8 cellular contexts compared by ENCODE assay signal in genomic region chrX:135520553-135521404, GRCh38. TPM values are rescaled to one million over a fixed set of nuclear protein-coding genes. Genes with fewer than 3 reads are reported as not detected.
DNase-seq lines count a peak whose midpoint lies in the region; ATAC-seq and TF ChIP-seq lines count a peak whose summit lies in the region.

A gene with protein sequence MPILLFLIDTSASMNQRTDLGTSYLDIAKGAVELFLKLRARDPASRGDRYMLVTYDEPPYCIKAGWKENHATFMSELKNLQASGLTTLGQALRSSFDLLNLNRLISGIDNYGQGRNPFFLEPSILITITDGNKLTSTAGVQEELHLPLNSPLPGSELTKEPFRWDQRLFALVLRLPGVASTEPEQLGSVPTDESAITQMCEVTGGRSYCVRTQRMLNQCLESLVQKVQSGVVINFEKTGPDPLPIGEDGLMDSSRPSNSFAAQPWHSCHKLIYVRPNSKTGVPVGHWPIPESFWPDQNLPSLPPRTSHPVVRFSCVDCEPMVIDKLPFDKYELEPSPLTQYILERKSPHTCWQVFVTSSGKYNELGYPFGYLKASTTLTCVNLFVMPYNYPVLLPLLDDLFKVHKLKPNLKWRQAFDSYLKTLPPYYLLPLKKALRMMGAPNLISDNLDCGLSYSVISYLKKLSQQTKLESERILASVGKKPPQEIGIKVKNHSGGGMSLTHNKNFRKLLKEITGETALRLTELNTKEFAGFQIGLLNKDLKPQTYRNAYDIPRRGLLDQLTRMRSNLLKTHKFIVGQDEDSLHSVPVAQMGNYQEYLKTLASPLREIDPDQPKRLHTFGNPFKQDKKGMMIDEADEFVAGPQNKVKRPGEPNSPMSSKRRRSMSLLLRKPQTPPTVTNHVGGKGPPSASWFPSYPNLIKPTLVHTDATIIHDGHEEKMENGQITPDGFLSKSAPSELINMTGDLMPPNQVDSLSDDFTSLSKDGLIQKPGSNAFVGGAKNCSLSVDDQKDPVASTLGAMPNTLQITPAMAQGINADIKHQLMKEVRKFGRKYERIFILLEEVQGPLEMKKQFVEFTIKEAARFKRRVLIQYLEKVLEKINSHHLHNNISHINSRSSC (plus strand): TSS chrX:135520660. CDS start chrX:135520993, 333 bp downstream.

- H3K4me3 ChIP-seq in HEK293 (ENCODE audit: low read depth, low read length) (peak within 1 kb of the TSS; percentile 56), uterus (peak within 1 kb of the TSS; percentile 65 to 81)

- TF ChIP-seq POLR2A in uterus (IDR thresholded peaks at IDR 0.05) = peak; percentile 90 to 92

- H3K27ac ChIP-seq in HEK293 (ENCODE audit: extremely low read depth, low read depth, low read length) = peak within 1 kb of the TSS; percentile 75
- H3K27ac ChIP-seq in uterus = peak within 1 kb of the TSS; percentile 96 to 97

- peak; percentile 62 for DNase-seq in GM10266 (ENCODE audit: extremely low spot score)
- DNase-seq in NAMALWA (ENCODE audit: low spot score) = peak; percentile 95
- DNase-seq in T-helper 2 cell = peak; percentile 59 to 97 (median 82)
- DNase-seq in amygdala (lab: John Stamatoyannopoulos, UW) = peak; percentile 1 to 94 (median 73)
- peak; percentile 82 for DNase-seq in left ventricle myocardium superior
- DNase-seq in pulmonary artery endothelial cell (ENCODE audit: low read depth, low spot score) = peak; percentile 58
- peak; percentile 78 to 90 for DNase-seq in uterus

- intact Hi-C loops in left ventricle myocardium superior (cut with micrococcal nuclease) (no loop called here), uterus (cut with DNase I; ENCODE audit: low total_unique reads) (no loop called here)

- no peaks in the 10 kb centered on the region for H3K27me3 ChIP-seq in uterus

- POLR2A ChIA-PET in HEK293 (lab: Yijun Ruan, JAX) = interaction anchor here (0.7 to 2.3 kb wide), 3 partner anchors 11 to 36 kb away, joined by 3 to 19 read pairs (median 3); no protein-coding TSS in a partner anchor

- CTCF ChIA-PET in HEK293 (lab: Yijun Ruan, JAX) = no interaction called here

- H3K9me3 ChIP-seq in HEK293 (ENCODE audit: control insufficient read depth, insufficient read depth, low read depth, low read length) = no peaks in the 10 kb centered on the region
- H3K9me3 ChIP-seq in uterus = no peaks in the 10 kb centered on the region

- H3K36me3 ChIP-seq in HEK293 (ENCODE audit: control insufficient read depth in 2 of 2, insufficient read depth in 1 of 2, low read length in 2 of 2) = no peaks in the 10 kb centered on the region
- H3K36me3 ChIP-seq in uterus = no peaks in the 10 kb centered on the region

- no peak for TF ChIP-seq CTCF in GM10266 (IDR thresholded peaks at IDR 0.05; ENCODE audit: control insufficient read depth, insufficient read depth, low read depth, missing control alignments)
- no peak for TF ChIP-seq CTCF in HEK293 (tag by site-specific recombination; IDR thresholded peaks at IDR 0.05)
- TF ChIP-seq CTCF in uterus (IDR thresholded peaks at IDR 0.05) = no peak

- H3K4me1 ChIP-seq in HEK293 (ENCODE audit: control insufficient read depth, insufficient read depth, low read length) = peaks cover 15% of the 10 kb centered on the region; the same call in 1 of the 2 replicates
- H3K4me1 ChIP-seq in uterus = no peaks in the 10 kb centered on the region

- peak; percentile 87 for ATAC-seq in left ventricle myocardium superior

TF ChIP-seq in HEK293, 187 proteins besides CTCF, POLR2A, EP300 and RAD21 (continues in another document):
- TF ChIP-seq ZNF211 (tag by site-specific recombination; IDR thresholded peaks at IDR 0.05; ENCODE audit: low read depth) = no peak
- no peak for TF ChIP-seq ZNF121 (tag by site-specific recombination; IDR thresholded peaks at IDR 0.05)
- 0 out of 2 replicates have a peak, but pooled peaks have one; percentile 28 for TF ChIP-seq ZNF629 (tag by site-specific recombination; IDR thresholded peaks at IDR 0.05)
- no peak for TF ChIP-seq ZFP3 (tag by site-specific recombination; IDR thresholded peaks at IDR 0.05; ENCODE audit: low read depth)
- no peak for TF ChIP-seq ZNF580 (tag by site-specific recombination; IDR thresholded peaks at IDR 0.05)
- TF ChIP-seq, protein P1, sequence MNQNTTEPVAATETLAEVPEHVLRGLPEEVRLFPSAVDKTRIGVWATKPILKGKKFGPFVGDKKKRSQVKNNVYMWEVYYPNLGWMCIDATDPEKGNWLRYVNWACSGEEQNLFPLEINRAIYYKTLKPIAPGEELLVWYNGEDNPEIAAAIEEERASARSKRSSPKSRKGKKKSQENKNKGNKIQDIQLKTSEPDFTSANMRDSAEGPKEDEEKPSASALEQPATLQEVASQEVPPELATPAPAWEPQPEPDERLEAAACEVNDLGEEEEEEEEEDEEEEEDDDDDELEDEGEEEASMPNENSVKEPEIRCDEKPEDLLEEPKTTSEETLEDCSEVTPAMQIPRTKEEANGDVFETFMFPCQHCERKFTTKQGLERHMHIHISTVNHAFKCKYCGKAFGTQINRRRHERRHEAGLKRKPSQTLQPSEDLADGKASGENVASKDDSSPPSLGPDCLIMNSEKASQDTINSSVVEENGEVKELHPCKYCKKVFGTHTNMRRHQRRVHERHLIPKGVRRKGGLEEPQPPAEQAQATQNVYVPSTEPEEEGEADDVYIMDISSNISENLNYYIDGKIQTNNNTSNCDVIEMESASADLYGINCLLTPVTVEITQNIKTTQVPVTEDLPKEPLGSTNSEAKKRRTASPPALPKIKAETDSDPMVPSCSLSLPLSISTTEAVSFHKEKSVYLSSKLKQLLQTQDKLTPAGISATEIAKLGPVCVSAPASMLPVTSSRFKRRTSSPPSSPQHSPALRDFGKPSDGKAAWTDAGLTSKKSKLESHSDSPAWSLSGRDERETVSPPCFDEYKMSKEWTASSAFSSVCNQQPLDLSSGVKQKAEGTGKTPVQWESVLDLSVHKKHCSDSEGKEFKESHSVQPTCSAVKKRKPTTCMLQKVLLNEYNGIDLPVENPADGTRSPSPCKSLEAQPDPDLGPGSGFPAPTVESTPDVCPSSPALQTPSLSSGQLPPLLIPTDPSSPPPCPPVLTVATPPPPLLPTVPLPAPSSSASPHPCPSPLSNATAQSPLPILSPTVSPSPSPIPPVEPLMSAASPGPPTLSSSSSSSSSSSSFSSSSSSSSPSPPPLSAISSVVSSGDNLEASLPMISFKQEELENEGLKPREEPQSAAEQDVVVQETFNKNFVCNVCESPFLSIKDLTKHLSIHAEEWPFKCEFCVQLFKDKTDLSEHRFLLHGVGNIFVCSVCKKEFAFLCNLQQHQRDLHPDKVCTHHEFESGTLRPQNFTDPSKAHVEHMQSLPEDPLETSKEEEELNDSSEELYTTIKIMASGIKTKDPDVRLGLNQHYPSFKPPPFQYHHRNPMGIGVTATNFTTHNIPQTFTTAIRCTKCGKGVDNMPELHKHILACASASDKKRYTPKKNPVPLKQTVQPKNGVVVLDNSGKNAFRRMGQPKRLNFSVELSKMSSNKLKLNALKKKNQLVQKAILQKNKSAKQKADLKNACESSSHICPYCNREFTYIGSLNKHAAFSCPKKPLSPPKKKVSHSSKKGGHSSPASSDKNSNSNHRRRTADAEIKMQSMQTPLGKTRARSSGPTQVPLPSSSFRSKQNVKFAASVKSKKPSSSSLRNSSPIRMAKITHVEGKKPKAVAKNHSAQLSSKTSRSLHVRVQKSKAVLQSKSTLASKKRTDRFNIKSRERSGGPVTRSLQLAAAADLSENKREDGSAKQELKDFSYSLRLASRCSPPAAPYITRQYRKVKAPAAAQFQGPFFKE (tag by site-specific recombination; IDR thresholded peaks at IDR 0.05; ENCODE audit: borderline replicate concordance) = no peak
- no peak for TF ChIP-seq ZNF549 (tag by site-specific recombination; IDR thresholded peaks at IDR 0.05)
- TF ChIP-seq, protein P2, sequence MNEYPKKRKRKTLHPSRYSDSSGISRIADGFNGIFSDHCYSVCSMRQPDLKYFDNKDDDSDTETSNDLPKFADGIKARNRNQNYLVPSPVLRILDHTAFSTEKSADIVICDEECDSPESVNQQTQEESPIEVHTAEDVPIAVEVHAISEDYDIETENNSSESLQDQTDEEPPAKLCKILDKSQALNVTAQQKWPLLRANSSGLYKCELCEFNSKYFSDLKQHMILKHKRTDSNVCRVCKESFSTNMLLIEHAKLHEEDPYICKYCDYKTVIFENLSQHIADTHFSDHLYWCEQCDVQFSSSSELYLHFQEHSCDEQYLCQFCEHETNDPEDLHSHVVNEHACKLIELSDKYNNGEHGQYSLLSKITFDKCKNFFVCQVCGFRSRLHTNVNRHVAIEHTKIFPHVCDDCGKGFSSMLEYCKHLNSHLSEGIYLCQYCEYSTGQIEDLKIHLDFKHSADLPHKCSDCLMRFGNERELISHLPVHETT (tag by site-specific recombination; IDR thresholded peaks at IDR 0.05) = no peak
- no peak; the same call in 1 of the 2 replicates for TF ChIP-seq ZNF76 (tag by site-specific recombination; IDR thresholded peaks at IDR 0.05; ENCODE audit: borderline replicate concordance, low read depth)
- no peak for TF ChIP-seq RBAK (tag by site-specific recombination; IDR thresholded peaks at IDR 0.05)
- TF ChIP-seq ZBTB10 (tag by site-specific recombination; IDR thresholded peaks at IDR 0.05) = peak; percentile 31; the same call in 1 of the 2 replicates
- no peak for TF ChIP-seq ZNF664 (tag by site-specific recombination; IDR thresholded peaks at IDR 0.05)
- no peak for TF ChIP-seq HOXD13 (CRISPR knock-in tag; IDR thresholded peaks at IDR 0.05; ENCODE audit: borderline replicate concordance)

RNA-seq across cellular contexts. Expression of the gene that starts here (rescaled TPM):
- 3.2 TPM for total RNA-seq in left ventricle myocardium superior
- total RNA-seq in pulmonary artery endothelial cell = 2.5 and 3.9 TPM in 2 replicates
- 10 to 100 TPM; 14.4 to 26.1 (median 22.6) TPM for total RNA-seq in uterus

Comparison
In these comparisons a context has a peak if more than half of its experiments do, and no peak if none do; other contexts are left out.
1. Peak in every context shown above with its lines: DNase-seq, ATAC-seq, H3K4me3 ChIP-seq and H3K27ac ChIP-seq.